In the genomic region with DNA sequence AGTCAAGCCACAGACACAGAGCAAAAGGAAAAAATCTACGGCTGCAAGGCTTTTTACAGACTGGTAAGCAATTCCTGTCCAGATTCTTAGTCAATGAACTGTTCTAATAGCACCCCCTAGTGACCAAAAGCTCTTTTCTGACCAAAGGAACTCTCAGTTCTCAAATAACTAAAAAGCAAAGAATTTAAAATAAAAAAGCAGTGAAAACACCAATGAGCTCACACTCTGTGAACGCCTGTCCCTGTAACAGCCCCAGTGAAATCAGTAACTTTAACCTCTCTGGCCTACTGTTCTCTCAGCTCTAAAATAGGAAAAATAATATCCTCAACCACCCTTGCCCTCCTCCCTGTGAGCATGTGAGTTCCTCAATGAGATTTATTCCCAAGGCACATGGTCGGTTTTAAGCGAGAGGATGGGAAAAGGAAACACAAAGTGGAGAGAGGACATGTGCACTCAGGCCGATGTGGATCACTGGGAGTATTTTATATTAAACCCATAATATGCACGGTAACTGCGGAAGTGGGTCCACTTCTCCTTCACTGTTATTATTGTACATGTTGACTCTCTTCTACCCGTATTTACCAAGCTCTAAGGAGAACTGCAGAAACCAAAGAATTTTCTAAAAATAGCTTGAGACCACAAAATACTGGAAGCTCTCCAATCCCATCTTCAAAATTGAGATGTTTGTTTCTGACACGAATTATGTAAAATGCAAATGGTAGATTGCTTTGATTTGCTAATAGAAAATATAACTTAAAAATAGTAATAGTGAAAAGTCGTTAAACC, we compare ENCODE assay signal across 8 cellular contexts.
DNase-seq lines count a peak whose midpoint lies in the region; ATAC-seq and TF ChIP-seq lines count a peak whose summit lies in the region.

No MANE protein-coding gene starts in this region.

- no peak overlapping the region for H3K27ac ChIP-seq in endodermal cell (ENCODE audit: low read depth, low read length)

- ATAC-seq in GM21723 (IDR thresholded peaks at IDR 0.05; ENCODE audit: unreplicated experiment) (peak; percentile 76), HG02610 (IDR thresholded peaks at IDR 0.05; ENCODE audit: unreplicated experiment) (no peak)

- H3K4me3 ChIP-seq in endodermal cell (ENCODE audit: low read length), result no peak overlapping the region

- no peak overlapping the region for H3K27ac Mint-ChIP-seq in endodermal cell

- no peaks in the 10 kb centered on the region for H3K4me1 ChIP-seq in endodermal cell (ENCODE audit: control insufficient read depth, insufficient read depth, low read length)

- H3K9me3 ChIP-seq in endodermal cell (ENCODE audit: control insufficient read depth, low read length), result peaks cover 7% of the 10 kb centered on the region

- peaks cover 16% of the 10 kb centered on the region for H3K36me3 Mint-ChIP-seq in endodermal cell (ENCODE audit: low read depth)

- WGBS in endodermal cell (ENCODE audit: insufficient coverage in 1 of 2, insufficient read length in 1 of 2), 2 experiments, result 61 to 76% methylated on average over 6 to 10 of the region's 10 CpGs

- H3K9me3 Mint-ChIP-seq in endodermal cell, result no peaks in the 10 kb centered on the region

- no peak overlapping the region for H3K4me3 Mint-ChIP-seq in endodermal cell

- no peaks in the 10 kb centered on the region for H3K27me3 ChIP-seq in endodermal cell (ENCODE audit: control insufficient read depth, insufficient read depth, low read length, poor library complexity, severe bottlenecking)

- H3K9ac ChIP-seq in endodermal cell (ENCODE audit: extremely low read depth, low read length, poor library complexity, severe bottlenecking), result no peak overlapping the region

- H3K4me1 Mint-ChIP-seq in endodermal cell, result no peaks in the 10 kb centered on the region

- no peaks in the 10 kb centered on the region for H3K27me3 Mint-ChIP-seq in endodermal cell (ENCODE audit: insufficient read depth)

- peaks cover 17% of the 10 kb centered on the region for H3K36me3 ChIP-seq in endodermal cell (ENCODE audit: control insufficient read depth, insufficient read depth, low read length)

- TF ChIP-seq CTCF in LNCAP (IDR thresholded peaks at IDR 0.05) (peak; percentile 63), endodermal cell (conservative IDR thresholded peaks at IDR 0.05) (peak; percentile 87)

- peak; percentile 62 for DNase-seq in SKM-1 treated with dmso at 0.1 percent for 144 hours (lab: John Stamatoyannopoulos, UW; ENCODE audit: unreplicated experiment)
- DNase-seq in SKM-1 (lab: John Stamatoyannopoulos, UW; ENCODE audit: unreplicated experiment), result no peak
- DNase-seq in RPMI7951 (ENCODE audit: low read depth), result peak; percentile 68
- peak; percentile 59 for DNase-seq in endodermal cell
- DNase-seq in myocyte (ENCODE audit: low read depth), result peak; percentile 85
